Comparison of ENCODE assay signal across 1 cellular context in the genomic region with DNA sequence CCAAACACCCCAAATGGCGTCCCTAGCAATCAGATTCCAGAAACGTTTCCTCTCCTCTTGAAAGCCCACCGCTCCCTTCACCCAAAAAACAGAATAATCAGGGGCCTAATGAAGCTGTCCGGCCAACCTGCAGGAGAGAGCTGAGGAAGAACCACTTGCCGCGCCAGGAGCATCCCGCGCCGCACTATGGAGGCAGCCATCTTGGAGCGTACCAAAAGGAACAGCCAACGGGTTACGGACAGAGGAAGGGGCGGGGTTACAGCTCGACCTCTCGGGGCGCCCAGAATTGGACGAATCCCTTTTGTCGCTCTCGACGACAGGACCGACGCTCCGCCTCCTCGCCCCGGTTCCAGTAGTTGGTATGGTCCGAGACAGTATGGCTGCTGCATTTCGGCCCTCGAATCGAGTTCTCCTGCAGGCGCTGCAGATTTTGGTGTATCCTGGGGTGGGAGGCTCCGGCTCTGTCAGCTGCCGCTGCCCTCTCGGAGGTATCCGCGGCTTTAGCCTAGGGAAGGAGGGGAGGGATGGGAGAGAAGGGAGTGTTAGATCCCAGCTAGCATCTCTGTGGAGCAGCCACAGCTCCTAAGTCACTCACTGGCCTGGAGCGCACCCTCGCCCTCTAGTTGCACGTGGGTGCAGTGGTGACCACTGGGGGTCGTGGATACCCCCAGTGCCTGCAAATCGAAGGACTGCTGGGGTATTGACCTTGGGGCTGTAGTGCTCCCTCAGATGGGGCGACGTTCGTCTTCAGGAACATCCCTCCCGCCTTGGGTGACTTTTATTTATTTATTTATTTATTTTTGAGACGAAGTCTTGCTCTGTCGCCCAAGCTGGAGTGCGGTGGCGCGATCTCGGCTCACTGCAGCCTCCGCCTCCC.
TF ChIP-seq lines count a peak whose summit lies in the region.

A gene (minus strand): TSS at position 219 of the 877 bp plus-strand sequence. CDS start 19 bp downstream, at position 200.
A gene with protein sequence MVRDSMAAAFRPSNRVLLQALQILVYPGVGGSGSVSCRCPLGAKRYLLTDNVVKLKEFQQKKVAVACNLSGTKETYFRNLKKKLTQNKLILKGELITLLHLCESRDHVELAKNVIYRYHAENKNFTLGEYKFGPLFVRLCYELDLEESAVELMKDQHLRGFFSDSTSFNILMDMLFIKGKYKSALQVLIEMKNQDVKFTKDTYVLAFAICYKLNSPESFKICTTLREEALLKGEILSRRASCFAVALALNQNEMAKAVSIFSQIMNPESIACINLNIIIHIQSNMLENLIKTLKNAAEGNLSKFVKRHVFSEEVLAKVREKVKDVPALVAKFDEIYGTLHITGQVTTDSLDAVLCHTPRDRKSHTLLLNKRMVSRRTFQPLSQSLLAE (plus strand): TSS at position 352 of the 877 bp plus-strand sequence. CDS start 10 bp downstream, at position 362.

TF ChIP-seq in HepG2, 621 proteins besides CTCF, POLR2A, EP300 and RAD21 (continued from another document and continues in another):
- TF ChIP-seq, protein P1, sequence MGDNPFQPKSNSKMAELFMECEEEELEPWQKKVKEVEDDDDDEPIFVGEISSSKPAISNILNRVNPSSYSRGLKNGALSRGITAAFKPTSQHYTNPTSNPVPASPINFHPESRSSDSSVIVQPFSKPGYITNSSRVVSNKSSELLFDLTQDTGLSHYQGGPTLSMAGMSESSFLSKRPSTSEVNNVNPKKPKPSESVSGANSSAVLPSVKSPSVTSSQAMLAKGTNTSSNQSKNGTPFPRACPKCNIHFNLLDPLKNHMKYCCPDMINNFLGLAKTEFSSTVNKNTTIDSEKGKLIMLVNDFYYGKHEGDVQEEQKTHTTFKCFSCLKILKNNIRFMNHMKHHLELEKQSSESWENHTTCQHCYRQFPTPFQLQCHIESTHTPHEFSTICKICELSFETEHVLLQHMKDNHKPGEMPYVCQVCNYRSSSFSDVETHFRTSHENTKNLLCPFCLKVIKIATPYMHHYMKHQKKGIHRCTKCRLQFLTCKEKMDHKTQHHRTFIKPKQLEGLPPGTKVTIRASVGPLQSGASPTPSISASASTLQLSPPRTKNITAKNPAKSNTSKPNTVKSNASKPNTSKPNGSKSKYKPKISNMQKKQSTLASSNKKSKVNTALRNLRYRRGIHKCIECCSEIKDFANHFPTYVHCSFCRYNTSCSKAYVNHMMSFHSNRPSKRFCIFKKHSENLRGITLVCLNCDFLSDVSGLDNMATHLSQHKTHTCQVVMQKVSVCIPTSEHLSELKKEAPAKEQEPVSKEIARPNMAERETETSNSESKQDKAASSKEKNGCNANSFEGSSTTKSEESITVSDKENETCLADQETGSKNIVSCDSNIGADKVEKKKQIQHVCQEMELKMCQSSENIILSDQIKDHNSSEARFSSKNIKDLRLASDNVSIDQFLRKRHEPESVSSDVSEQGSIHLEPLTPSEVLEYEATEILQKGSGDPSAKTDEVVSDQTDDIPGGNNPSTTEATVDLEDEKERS (CRISPR knock-in tag; IDR thresholded peaks at IDR 0.05) = no peak; the same call in 1 of the 2 replicates
- TF ChIP-seq HIVEP1 (CRISPR knock-in tag; IDR thresholded peaks at IDR 0.05) (no peak), CHD2 (IDR thresholded peaks at IDR 0.05; ENCODE audit: low read depth, low read length) (no peak), U2AF2 (IDR thresholded peaks at IDR 0.05; ENCODE audit: low read depth, low read length) (no peak), ZNF3 (CRISPR knock-in tag; IDR thresholded peaks at IDR 0.05) (no peak), ZNF547 (CRISPR knock-in tag; IDR thresholded peaks at IDR 0.05) (peak; percentile 82), ZFP37 (CRISPR knock-in tag; IDR thresholded peaks at IDR 0.05; ENCODE audit: borderline replicate concordance) (no peak), RFXAP (CRISPR knock-in tag; IDR thresholded peaks at IDR 0.05; ENCODE audit: borderline replicate concordance) (no peak; the same call in 1 of the 2 replicates), SOX5 (CRISPR knock-in tag; IDR thresholded peaks at IDR 0.05; ENCODE audit: borderline replicate concordance) (no peak; the same call in 1 of the 2 replicates), HMG20B (CRISPR knock-in tag; conservative IDR thresholded peaks at IDR 0.05) (no peak), FOXO1 (CRISPR knock-in tag; IDR thresholded peaks at IDR 0.05) (peak; percentile 12), ZFP1 (CRISPR knock-in tag; IDR thresholded peaks at IDR 0.05) (peak; percentile 63; the same call in 1 of the 2 replicates), ZNF337 (CRISPR knock-in tag; IDR thresholded peaks at IDR 0.05; ENCODE audit: borderline replicate concordance, low read depth) (no peak), HNF4G (IDR thresholded peaks at IDR 0.05; ENCODE audit: borderline replicate concordance, low read depth, low read length) (no peak), HNF4G (CRISPR knock-in tag; IDR thresholded peaks at IDR 0.05; ENCODE audit: borderline replicate concordance, low read depth) (0 out of 2 replicates have a peak, but pooled peaks have one; percentile 17), SIX1 (CRISPR knock-in tag; IDR thresholded peaks at IDR 0.05; ENCODE audit: borderline replicate concordance) (no peak), CCDC6 (CRISPR knock-in tag; IDR thresholded peaks at IDR 0.05) (no peak; the same call in 1 of the 2 replicates), ZNF180 (CRISPR knock-in tag; IDR thresholded peaks at IDR 0.05; ENCODE audit: borderline replicate concordance, low read depth) (no peak), POLR2G (IDR thresholded peaks at IDR 0.05; ENCODE audit: low read depth, low read length) (peak; percentile 95), ZNF274 (CRISPR knock-in tag; IDR thresholded peaks at IDR 0.05) (0 out of 2 replicates have a peak, but pooled peaks have one; percentile 54), FIP1L1 (IDR thresholded peaks at IDR 0.05; ENCODE audit: borderline replicate concordance, insufficient read depth, low read depth, low read length) (no peak), SP1 (IDR thresholded peaks at IDR 0.05) (no peak), SP1 (CRISPR knock-in tag; IDR thresholded peaks at IDR 0.05) (peak; percentile 97), LCORL (IDR thresholded peaks at IDR 0.05) (no peak), LCORL (CRISPR knock-in tag; IDR thresholded peaks at IDR 0.05) (peak; percentile 57), SAFB2 (CRISPR knock-in tag; IDR thresholded peaks at IDR 0.05; ENCODE audit: borderline replicate concordance, low read depth) (no peak), SOX6 (IDR thresholded peaks at IDR 0.05) (no peak), SOX6 (CRISPR knock-in tag; IDR thresholded peaks at IDR 0.05) (peak; percentile 55)
- TF ChIP-seq, protein P2, sequence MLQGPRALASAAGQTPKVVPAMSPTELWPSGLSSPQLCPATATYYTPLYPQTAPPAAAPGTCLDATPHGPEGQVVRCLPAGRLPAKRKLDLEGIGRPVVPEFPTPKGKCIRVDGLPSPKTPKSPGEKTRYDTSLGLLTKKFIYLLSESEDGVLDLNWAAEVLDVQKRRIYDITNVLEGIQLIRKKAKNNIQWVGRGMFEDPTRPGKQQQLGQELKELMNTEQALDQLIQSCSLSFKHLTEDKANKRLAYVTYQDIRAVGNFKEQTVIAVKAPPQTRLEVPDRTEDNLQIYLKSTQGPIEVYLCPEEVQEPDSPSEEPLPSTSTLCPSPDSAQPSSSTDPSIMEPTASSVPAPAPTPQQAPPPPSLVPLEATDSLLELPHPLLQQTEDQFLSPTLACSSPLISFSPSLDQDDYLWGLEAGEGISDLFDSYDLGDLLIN (CRISPR knock-in tag; IDR thresholded peaks at IDR 0.05; ENCODE audit: borderline replicate concordance) = no peak
- TF ChIP-seq, protein P3, sequence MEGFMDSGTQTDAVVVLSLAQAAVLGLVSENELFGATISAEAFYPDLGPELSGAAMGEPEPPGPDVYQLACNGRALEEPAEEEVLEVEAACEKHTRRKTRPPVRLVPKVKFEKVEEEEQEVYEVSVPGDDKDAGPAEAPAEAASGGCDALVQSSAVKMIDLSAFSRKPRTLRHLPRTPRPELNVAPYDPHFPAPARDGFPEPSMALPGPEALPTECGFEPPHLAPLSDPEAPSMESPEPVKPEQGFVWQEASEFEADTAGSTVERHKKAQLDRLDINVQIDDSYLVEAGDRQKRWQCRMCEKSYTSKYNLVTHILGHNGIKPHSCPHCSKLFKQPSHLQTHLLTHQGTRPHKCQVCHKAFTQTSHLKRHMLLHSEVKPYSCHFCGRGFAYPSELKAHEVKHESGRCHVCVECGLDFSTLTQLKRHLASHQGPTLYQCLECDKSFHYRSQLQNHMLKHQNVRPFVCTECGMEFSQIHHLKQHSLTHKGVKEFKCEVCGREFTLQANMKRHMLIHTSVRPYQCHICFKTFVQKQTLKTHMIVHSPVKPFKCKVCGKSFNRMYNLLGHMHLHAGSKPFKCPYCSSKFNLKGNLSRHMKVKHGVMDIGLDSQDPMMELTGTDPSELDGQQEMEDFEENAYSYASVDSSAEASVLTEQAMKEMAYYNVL (CRISPR knock-in tag; IDR thresholded peaks at IDR 0.05; ENCODE audit: borderline replicate concordance) = peak; percentile 41; the same call in 1 of the 2 replicates
- TF ChIP-seq, protein P4, sequence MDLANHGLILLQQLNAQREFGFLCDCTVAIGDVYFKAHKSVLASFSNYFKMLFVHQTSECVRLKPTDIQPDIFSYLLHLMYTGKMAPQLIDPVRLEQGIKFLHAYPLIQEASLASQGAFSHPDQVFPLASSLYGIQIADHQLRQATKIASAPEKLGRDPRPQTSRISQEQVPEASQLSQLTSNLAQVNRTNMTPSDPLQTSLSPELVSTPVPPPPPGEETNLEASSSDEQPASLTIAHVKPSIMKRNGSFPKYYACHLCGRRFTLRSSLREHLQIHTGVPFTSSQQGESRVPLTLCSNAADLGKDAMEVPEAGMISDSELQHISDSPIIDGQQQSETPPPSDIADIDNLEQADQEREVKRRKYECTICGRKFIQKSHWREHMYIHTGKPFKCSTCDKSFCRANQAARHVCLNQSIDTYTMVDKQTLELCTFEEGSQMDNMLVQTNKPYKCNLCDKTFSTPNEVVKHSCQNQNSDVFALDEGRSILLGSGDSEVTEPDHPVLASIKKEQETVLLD (CRISPR knock-in tag; IDR thresholded peaks at IDR 0.05; ENCODE audit: low read depth) = no peak
- TF ChIP-seq, protein P5, sequence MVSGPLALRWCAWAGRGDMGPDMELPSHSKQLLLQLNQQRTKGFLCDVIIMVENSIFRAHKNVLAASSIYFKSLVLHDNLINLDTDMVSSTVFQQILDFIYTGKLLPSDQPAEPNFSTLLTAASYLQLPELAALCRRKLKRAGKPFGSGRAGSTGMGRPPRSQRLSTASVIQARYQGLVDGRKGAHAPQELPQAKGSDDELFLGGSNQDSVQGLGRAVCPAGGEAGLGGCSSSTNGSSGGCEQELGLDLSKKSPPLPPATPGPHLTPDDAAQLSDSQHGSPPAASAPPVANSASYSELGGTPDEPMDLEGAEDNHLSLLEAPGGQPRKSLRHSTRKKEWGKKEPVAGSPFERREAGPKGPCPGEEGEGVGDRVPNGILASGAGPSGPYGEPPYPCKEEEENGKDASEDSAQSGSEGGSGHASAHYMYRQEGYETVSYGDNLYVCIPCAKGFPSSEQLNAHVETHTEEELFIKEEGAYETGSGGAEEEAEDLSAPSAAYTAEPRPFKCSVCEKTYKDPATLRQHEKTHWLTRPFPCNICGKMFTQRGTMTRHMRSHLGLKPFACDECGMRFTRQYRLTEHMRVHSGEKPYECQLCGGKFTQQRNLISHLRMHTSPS (CRISPR knock-in tag; IDR thresholded peaks at IDR 0.05; ENCODE audit: low read depth) = no peak
- TF ChIP-seq, protein P6, sequence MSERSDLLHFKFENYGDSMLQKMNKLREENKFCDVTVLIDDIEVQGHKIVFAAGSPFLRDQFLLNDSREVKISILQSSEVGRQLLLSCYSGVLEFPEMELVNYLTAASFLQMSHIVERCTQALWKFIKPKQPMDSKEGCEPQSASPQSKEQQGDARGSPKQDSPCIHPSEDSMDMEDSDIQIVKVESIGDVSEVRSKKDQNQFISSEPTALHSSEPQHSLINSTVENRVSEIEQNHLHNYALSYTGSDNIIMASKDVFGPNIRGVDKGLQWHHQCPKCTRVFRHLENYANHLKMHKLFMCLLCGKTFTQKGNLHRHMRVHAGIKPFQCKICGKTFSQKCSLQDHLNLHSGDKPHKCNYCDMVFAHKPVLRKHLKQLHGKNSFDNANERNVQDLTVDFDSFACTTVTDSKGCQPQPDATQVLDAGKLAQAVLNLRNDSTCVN (CRISPR knock-in tag; IDR thresholded peaks at IDR 0.05; ENCODE audit: borderline replicate concordance) = no peak; the same call in 1 of the 2 replicates
- TF ChIP-seq, protein P7, sequence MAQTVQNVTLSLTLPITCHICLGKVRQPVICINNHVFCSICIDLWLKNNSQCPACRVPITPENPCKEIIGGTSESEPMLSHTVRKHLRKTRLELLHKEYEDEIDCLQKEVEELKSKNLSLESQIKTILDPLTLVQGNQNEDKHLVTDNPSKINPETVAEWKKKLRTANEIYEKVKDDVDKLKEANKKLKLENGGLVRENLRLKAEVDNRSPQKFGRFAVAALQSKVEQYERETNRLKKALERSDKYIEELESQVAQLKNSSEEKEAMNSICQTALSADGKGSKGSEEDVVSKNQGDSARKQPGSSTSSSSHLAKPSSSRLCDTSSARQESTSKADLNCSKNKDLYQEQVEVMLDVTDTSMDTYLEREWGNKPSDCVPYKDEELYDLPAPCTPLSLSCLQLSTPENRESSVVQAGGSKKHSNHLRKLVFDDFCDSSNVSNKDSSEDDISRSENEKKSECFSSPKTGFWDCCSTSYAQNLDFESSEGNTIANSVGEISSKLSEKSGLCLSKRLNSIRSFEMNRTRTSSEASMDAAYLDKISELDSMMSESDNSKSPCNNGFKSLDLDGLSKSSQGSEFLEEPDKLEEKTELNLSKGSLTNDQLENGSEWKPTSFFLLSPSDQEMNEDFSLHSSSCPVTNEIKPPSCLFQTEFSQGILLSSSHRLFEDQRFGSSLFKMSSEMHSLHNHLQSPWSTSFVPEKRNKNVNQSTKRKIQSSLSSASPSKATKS (CRISPR knock-in tag; IDR thresholded peaks at IDR 0.05) = no peak
- TF ChIP-seq, protein P8, sequence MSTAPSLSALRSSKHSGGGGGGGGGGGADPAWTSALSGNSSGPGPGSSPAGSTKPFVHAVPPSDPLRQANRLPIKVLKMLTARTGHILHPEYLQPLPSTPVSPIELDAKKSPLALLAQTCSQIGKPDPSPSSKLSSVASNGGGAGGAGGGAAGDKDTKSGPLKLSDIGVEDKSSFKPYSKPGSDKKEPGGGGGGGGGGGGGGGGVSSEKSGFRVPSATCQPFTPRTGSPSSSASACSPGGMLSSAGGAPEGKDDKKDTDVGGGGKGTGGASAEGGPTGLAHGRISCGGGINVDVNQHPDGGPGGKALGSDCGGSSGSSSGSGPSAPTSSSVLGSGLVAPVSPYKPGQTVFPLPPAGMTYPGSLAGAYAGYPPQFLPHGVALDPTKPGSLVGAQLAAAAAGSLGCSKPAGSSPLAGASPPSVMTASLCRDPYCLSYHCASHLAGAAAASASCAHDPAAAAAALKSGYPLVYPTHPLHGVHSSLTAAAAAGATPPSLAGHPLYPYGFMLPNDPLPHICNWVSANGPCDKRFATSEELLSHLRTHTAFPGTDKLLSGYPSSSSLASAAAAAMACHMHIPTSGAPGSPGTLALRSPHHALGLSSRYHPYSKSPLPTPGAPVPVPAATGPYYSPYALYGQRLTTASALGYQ (CRISPR knock-in tag; IDR thresholded peaks at IDR 0.05) = 0 out of 2 replicates have a peak, but pooled peaks have one; percentile 11
